11 cellular contexts compared by ENCODE assay signal in genomic region chr1:9111357-9111691, GRCh38. TPM values are rescaled to one million over a fixed set of nuclear protein-coding genes. Genes with fewer than 3 reads are reported as not detected.
DNase-seq lines count a peak whose midpoint lies in the region; FAIRE-seq and TF ChIP-seq lines count a peak whose summit lies in the region.
"Had no signal": no experiment of that assay in that cellular context is flagged by ENCODE, and none has a peak within 500 bp of the region (broad histone marks: within the 10 kb centered on the region; RNA-seq: fewer than 3 reads in every experiment).

No MANE protein-coding gene starts in this region.

- H3K23me2 ChIP-seq in H1 (ENCODE audit: low read depth, low read length): no peaks in the 10 kb centered on the region

- H2BK15ac ChIP-seq in H1 (ENCODE audit: low read length): no peak overlapping the region
- H2BK15ac ChIP-seq in neuronal stem cell (ENCODE audit: low read length): no peak overlapping the region

- H2BK120ac ChIP-seq in H1 (replicated peaks; ENCODE audit: low read depth, low read length) (no peak overlapping the region), neuronal stem cell (ENCODE audit: low read depth, low read length) (no peak overlapping the region)

- peaks cover 5% of the 10 kb centered on the region; the same call in 1 of the 2 replicates for H3K36me3 ChIP-seq in BLaER1
- no peaks in the 10 kb centered on the region for H3K36me3 ChIP-seq in NT2/D1 (ENCODE audit: insufficient read depth, insufficient read length, low read length)
- H3K36me3 ChIP-seq in H1 (ENCODE audit: control insufficient read depth in 2 of 4, insufficient read depth in 4 of 4, low read length in 3 of 4): no peaks in the 10 kb centered on the region
- no peaks in the 10 kb centered on the region for H3K36me3 ChIP-seq in neuronal stem cell (replicated peaks in 1 of 2; ENCODE audit: control insufficient read depth in 2 of 2, insufficient read depth in 2 of 2, low read length in 2 of 2)
- no peaks in the 10 kb centered on the region for H3K36me3 ChIP-seq in brain microvascular endothelial cell (replicated peaks)

- no peak overlapping the region for H3K14ac ChIP-seq in H1 (ENCODE audit: insufficient read length)
- no peak overlapping the region for H3K14ac ChIP-seq in neuronal stem cell (ENCODE audit: low read length)

- TF ChIP-seq RAD21 in H1 (IDR thresholded peaks at IDR 0.05 in 1 of 2, conservative IDR thresholded peaks at IDR 0.05 in 1 of 2; ENCODE audit: low read depth in 2 of 2, low read length in 2 of 2): no peak

- H3K9me3 ChIP-seq in BLaER1 (no peaks in the 10 kb centered on the region), NT2/D1 (ENCODE audit: insufficient read depth, low read length) (no peaks in the 10 kb centered on the region), H1 (ENCODE audit: insufficient read depth in 2 of 2, low read depth in 1 of 2, low read length in 1 of 2) (no peaks in the 10 kb centered on the region), neuronal stem cell (replicated peaks in 1 of 2; ENCODE audit: control insufficient read depth in 2 of 2, insufficient read depth in 1 of 2, low read depth in 1 of 2, low read length in 2 of 2) (no peaks in the 10 kb centered on the region)

- no peak for DNase-seq in NT2/D1 (ENCODE audit: low read depth, low spot score)
- no peak for DNase-seq in H1 (ENCODE audit: low read depth in 1 of 2, low spot score in 2 of 2)
- DNase-seq in neuronal stem cell (ENCODE audit: low spot score): no peak
- DNase-seq in stimulated activated CD4-positive, alpha-beta T cell treated with anti-CD3 and anti-CD28 coated beads, Interleukin-12 subunit alpha, Interleukin-12 subunit beta, amount 100 ng/mL, for 4 hours: no peak
- DNase-seq in brain microvascular endothelial cell: no peak
- no peak for DNase-seq in NCI-H146 (lab: John Stamatoyannopoulos, UW)
- DNase-seq: NCI-H1417 treated with DMSO at 0.1 percent for 48 hours had no signal

- H4K8ac ChIP-seq in H1 (ENCODE audit: extremely low read depth, insufficient read depth, low read length) (no peak overlapping the region), neuronal stem cell (ENCODE audit: low read depth, low read length) (no peak overlapping the region)

- TF ChIP-seq EP300 in H1 (IDR thresholded peaks at IDR 0.05; ENCODE audit: borderline replicate concordance in 1 of 2, low read depth in 2 of 2, low read length in 2 of 2): no peak

- H3K56ac ChIP-seq in H1 (replicated peaks; ENCODE audit: insufficient read length, low read depth, low read length): no peak overlapping the region

- 91% methylated on average over 13 of the region's 13 CpGs; no CpG with 5 or more reads in 1 of the 2 experiments for WGBS in H1 (ENCODE audit: extremely low coverage in 1 of 2, insufficient coverage in 1 of 2, insufficient read length in 1 of 2, insufficient replicate concordance in 2 of 2, low coverage in 1 of 2, low lambda C conversion rate in 2 of 2, missing lambda C conversion rate in 1 of 2), 2 experiments
- WGBS in neuronal stem cell (ENCODE audit: extremely low coverage in 2 of 2, insufficient read length in 2 of 2, insufficient replicate concordance in 1 of 2), 2 donors: no CpG with 5 or more reads among the region's 13 CpGs

- no peak for FAIRE-seq in H1 (lab: Jason Lieb, UNC)
- FAIRE-seq: D721Med had no signal

- POLR2A ChIA-PET in H1 (lab: Charles Lee; ENCODE audit: partially characterized antibody): interaction anchor here (1.0 to 1.1 kb wide), 2 partner anchors 18 to 102 kb away, joined by 3 read pairs; no protein-coding TSS in a partner anchor

- H3K4me1 ChIP-seq in BLaER1 (peaks cover 33% of the 10 kb centered on the region), NT2/D1 (ENCODE audit: insufficient read depth, insufficient read length) (peaks cover 5% of the 10 kb centered on the region), H1 (replicated peaks in 1 of 4; ENCODE audit: control insufficient read depth in 3 of 4, insufficient read depth in 4 of 4, low read length in 3 of 4) (no peaks in the 10 kb centered on the region; a peak in 2 of 7 replicates), neuronal stem cell (ENCODE audit: control insufficient read depth in 2 of 2, insufficient read depth in 1 of 2, low read depth in 1 of 2, low read length in 2 of 2) (peaks cover 0 to 3% of the 10 kb centered on the region in 2 donors)

- H3K9ac ChIP-seq in BLaER1 (no peak overlapping the region), NT2/D1 (ENCODE audit: insufficient read length, low read depth) (peak overlapping the region; percentile 28), H1 (replicated peaks in 1 of 4; ENCODE audit: extremely low read depth in 1 of 4, low read depth in 3 of 4, low read length in 3 of 4) (no peak overlapping the region), neuronal stem cell (ENCODE audit: low read depth, low read length, poor library complexity) (peak overlapping the region; percentile 64)

- CTCF ChIA-PET in H1 (lab: Charles Lee; ENCODE audit: partially characterized antibody): interaction anchor here (0.6 to 3.6 kb wide), 42 partner anchors 10 to 1246 kb away, joined by 3 to 38 read pairs (median 4); partner anchors contain the start of genes GPR157 and H6PD

- no peak overlapping the region for H3K23ac ChIP-seq in H1 (ENCODE audit: insufficient read length)
- no peak overlapping the region for H3K23ac ChIP-seq in neuronal stem cell (ENCODE audit: low read depth, low read length, poor library complexity)

- H3K4me2 ChIP-seq in BLaER1 (peak overlapping the region; percentile 48; the same call in 1 of the 2 replicates), H1 (ENCODE audit: insufficient read depth in 1 of 2, low read depth in 2 of 2, low read length in 2 of 2) (no peak overlapping the region), neuronal stem cell (ENCODE audit: insufficient read depth, low read length, poor library complexity, severe bottlenecking) (no peak overlapping the region)

- H3K27ac ChIP-seq in BLaER1: no peak overlapping the region
- no peak overlapping the region for H3K27ac ChIP-seq in H1 (ENCODE audit: low read depth, low read length)
- H3K27ac ChIP-seq in neuronal stem cell (replicated peaks; ENCODE audit: low read length): no peak overlapping the region
- H3K27ac ChIP-seq in brain microvascular endothelial cell: no peak overlapping the region
- H3K27ac ChIP-seq: SK-N-MC had no signal

- H2AFZ ChIP-seq in H1 (ENCODE audit: low read length) (no peak overlapping the region), neuronal stem cell (ENCODE audit: low read length) (no peak overlapping the region)

- no peak for TF ChIP-seq CTCF in H1 (IDR thresholded peaks at IDR 0.05; ENCODE audit: control extremely low read depth in 1 of 3, insufficient read depth in 1 of 3, low read depth in 1 of 3, low read length in 3 of 3)
- TF ChIP-seq CTCF in brain microvascular endothelial cell (IDR thresholded peaks at IDR 0.05; ENCODE audit: low read depth, low read length, missing control alignments): no peak

- H3K27me3 ChIP-seq in BLaER1 (no peaks in the 10 kb centered on the region), NT2/D1 (ENCODE audit: insufficient read depth, insufficient read length) (no peaks in the 10 kb centered on the region), H1 (replicated peaks in 1 of 4; ENCODE audit: control insufficient read depth in 3 of 4, extremely low read depth in 1 of 4, insufficient read depth in 3 of 4, low read length in 3 of 4) (no peaks in the 10 kb centered on the region), neuronal stem cell (ENCODE audit: control insufficient read depth in 3 of 3, insufficient read depth in 3 of 3, low read depth in 1 of 3, low read length in 3 of 3) (peaks cover 0 to 24% (median 0%) of the 10 kb centered on the region in 3 experiments), brain microvascular endothelial cell (replicated peaks) (no peaks in the 10 kb centered on the region)

- H2BK5ac ChIP-seq in H1 (ENCODE audit: low read depth, low read length) (no peak overlapping the region), neuronal stem cell (ENCODE audit: low read length) (no peak overlapping the region)

- H3K79me2 ChIP-seq in H1 (ENCODE audit: control insufficient read depth in 1 of 2, insufficient read depth in 2 of 2, low read length in 2 of 2): no peaks in the 10 kb centered on the region

- H2BK12ac ChIP-seq in H1 (ENCODE audit: low read depth, low read length) (no peak overlapping the region), neuronal stem cell (ENCODE audit: low read length) (no peak overlapping the region)

- H3K4ac ChIP-seq in H1 (replicated peaks; ENCODE audit: insufficient read length, low read depth, low read length) (no peak overlapping the region), neuronal stem cell (ENCODE audit: low read length) (no peak overlapping the region)

- TF ChIP-seq POLR2A in H1 (IDR thresholded peaks at IDR 0.05; ENCODE audit: control extremely low read depth in 1 of 2, low read depth in 2 of 2, low read length in 2 of 2): no peak

- H2BK20ac ChIP-seq in H1 (ENCODE audit: low read length): no peak overlapping the region

- H3K4me3 ChIP-seq in BLaER1 (no peak overlapping the region), NT2/D1 (ENCODE audit: insufficient read length, low read depth) (no peak overlapping the region), H1 (ENCODE audit: extremely low read depth in 1 of 4, insufficient read depth in 2 of 4, low read depth in 3 of 4, low read length in 4 of 4) (no peak overlapping the region), neuronal stem cell (ENCODE audit: low read length in 2 of 2) (no peak overlapping the region), brain microvascular endothelial cell (ENCODE audit: low read depth, low read length) (no peak overlapping the region)
- H3K4me3 ChIP-seq: SK-N-MC had no signal

- in situ Hi-C loops in brain microvascular endothelial cell (cut with HindIII; ENCODE audit: low pct_ligation_motif_present, low sequenced_read_pairs): no loop called here

- H3K79me1 ChIP-seq in H1 (ENCODE audit: low read depth, low read length) (no peaks in the 10 kb centered on the region), neuronal stem cell (ENCODE audit: low read depth, low read length) (no peaks in the 10 kb centered on the region)

- H4K5ac ChIP-seq in H1 (ENCODE audit: insufficient read length, low read depth, low read length): no peak overlapping the region

- H4K20me1 ChIP-seq in BLaER1 (no peaks in the 10 kb centered on the region), H1 (replicated peaks in 1 of 2; ENCODE audit: control insufficient read depth in 1 of 2, insufficient read depth in 2 of 2, low read length in 2 of 2) (peaks cover 0 to 4% of the 10 kb centered on the region in 2 experiments)

- H4K91ac ChIP-seq in H1 (replicated peaks; ENCODE audit: insufficient read length, low read length) (peak overlapping the region; percentile 27), neuronal stem cell (ENCODE audit: low read depth, low read length, poor library complexity) (no peak overlapping the region)

- H2AK5ac ChIP-seq in H1 (ENCODE audit: low read depth, low read length): no peak overlapping the region
- H2AK5ac ChIP-seq in neuronal stem cell (ENCODE audit: low read depth, low read length): peak overlapping the region; percentile 44

- no peak overlapping the region for H3K18ac ChIP-seq in H1 (ENCODE audit: extremely low read depth, low read length)
- H3K18ac ChIP-seq in neuronal stem cell (ENCODE audit: low read length): peak overlapping the region; percentile 44

RNA-seq across cellular contexts. Expression of gene GPR157, which starts 17.6 kb away (rescaled TPM):
- total RNA-seq in H1 (2021; fragmentation: NEBNext Ultra II Directional; extraction: Animal tissue kit (Norgen Biotek cat#: 25700)): 9.8 and 11.0 TPM in 2 replicates
- polyA plus RNA-seq in H1 (2011; rRNA removed): 1.0 and 17.5 TPM in 2 replicates
- polyA plus RNA-seq in H1 (2011; cell fraction: cytosol; rRNA removed): 0.96 TPM
- 1.7 TPM for polyA plus RNA-seq in H1 (2011; cell fraction: nucleus; rRNA removed)
- polyA plus RNA-seq in H1 (2012, experiment 1 of 2): 1.3 to 13.1 TPM (median 7.2 TPM) in 4 replicates
- 28.8 TPM for polyA plus RNA-seq in H1 (2012, experiment 2 of 2)
- 1.3 TPM for polyA plus RNA-seq in H1 (2013, experiment 1 of 2)
- polyA plus RNA-seq in H1 (2013, experiment 2 of 2): 4.2 TPM
- 1.0 and 2.2 TPM in 2 replicates for polyA minus RNA-seq in H1 (2011; rRNA and poly(A)+ RNA removed)
- 5.6 TPM for polyA minus RNA-seq in H1 (2011; cell fraction: cytosol; rRNA and poly(A)+ RNA removed)
- 3.2 TPM for polyA minus RNA-seq in H1 (2011; cell fraction: nucleus; rRNA and poly(A)+ RNA removed)
- polyA plus RNA-seq in neuronal stem cell (2013, experiment 1 of 2): 2.3 TPM
- 6.1 TPM for polyA plus RNA-seq in neuronal stem cell (2013, experiment 2 of 2)

RNA-seq across cellular contexts. Expression of gene SLC2A5, which starts 41.9 kb away (rescaled TPM):
- not detected in 2 replicates for total RNA-seq in H1 (2021; fragmentation: NEBNext Ultra II Directional; extraction: Animal tissue kit (Norgen Biotek cat#: 25700))
- polyA plus RNA-seq in H1 (2011; rRNA removed): 0.12 and 0.14 TPM in 2 replicates
- polyA plus RNA-seq in H1 (2011; cell fraction: cytosol; rRNA removed): 0.12 TPM
- 0.27 TPM for polyA plus RNA-seq in H1 (2011; cell fraction: nucleus; rRNA removed)
- polyA plus RNA-seq in H1 (2012, experiment 1 of 2): 0.06 to 0.08 TPM (median 0.08 TPM) in 3 of 4 replicates, not detected in the other
- not detected for polyA plus RNA-seq in H1 (2012, experiment 2 of 2)
- 0.06 TPM for polyA plus RNA-seq in H1 (2013, experiment 1 of 2)
- 0.04 TPM for polyA plus RNA-seq in H1 (2013, experiment 2 of 2)
- 0.03 and 0.07 TPM in 2 replicates for polyA minus RNA-seq in H1 (2011; rRNA and poly(A)+ RNA removed)
- not detected for polyA minus RNA-seq in H1 (2011; cell fraction: cytosol; rRNA and poly(A)+ RNA removed)
- 0.10 TPM for polyA minus RNA-seq in H1 (2011; cell fraction: nucleus; rRNA and poly(A)+ RNA removed)
- polyA plus RNA-seq in neuronal stem cell (2013, experiment 1 of 2): not detected
- not detected for polyA plus RNA-seq in neuronal stem cell (2013, experiment 2 of 2)
- total RNA-seq: A172 had no signal

Comparison
In these comparisons a context has a peak if more than half of its experiments do, and no peak if none do; other contexts are left out.
1. H3K9ac ChIP-seq: peak in NT2/D1 (single experiment) and neuronal stem cell (single experiment); none in BLaER1 (single experiment) and H1 (0 of 4).